In the genomic region with DNA sequence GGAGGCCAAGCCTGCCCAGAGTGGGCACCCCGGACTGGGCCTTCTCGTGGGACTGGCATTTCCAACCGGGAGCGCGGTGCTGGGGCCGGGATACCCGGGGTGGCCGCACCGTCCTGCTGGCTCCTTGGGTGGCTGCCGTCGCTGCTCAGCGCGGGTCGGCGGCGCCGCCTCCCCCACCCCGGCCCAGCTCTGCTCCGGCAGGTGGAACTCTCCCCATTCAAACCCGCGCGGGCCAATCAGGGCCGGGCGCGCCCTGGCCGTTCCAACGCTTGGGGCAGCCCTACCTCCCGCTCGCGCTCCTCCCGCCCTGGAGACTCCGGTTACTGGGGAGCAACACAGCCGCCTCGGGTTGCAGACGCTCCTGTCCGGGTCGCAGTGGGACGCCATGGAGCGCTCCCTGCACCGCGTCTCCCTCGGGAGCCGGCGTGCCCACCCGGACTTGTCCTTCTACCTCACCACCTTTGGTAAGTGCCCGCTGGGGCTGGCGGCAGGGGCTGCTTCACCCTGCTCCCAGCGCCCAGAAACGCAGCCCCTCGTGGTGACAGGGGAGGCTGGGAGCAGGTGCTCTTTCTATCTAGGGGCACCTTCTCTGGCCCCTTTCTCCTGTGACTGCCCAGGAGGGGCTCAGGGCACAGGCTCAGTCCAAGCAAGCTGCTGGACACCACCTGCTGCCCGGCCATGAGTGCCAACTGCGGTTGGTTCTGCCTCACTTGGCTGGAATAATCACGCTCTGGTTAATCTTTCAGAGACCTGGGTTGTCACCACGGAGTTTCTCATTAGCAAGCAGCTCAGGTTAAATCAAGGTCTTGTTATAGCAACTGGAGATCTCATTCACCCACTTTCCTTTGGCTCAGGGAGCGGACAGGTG, we compare ENCODE assay signal across 1 cellular context.
TF ChIP-seq lines count a peak whose summit lies in the region.

A gene (plus strand): TSS at position 310 of the 868 bp plus-strand sequence. CDS start 76 bp downstream, at position 386.

TF ChIP-seq in HepG2, 621 proteins besides CTCF, POLR2A, EP300 and RAD21 (continued from another document and continues in another):
- TF ChIP-seq, protein P1, sequence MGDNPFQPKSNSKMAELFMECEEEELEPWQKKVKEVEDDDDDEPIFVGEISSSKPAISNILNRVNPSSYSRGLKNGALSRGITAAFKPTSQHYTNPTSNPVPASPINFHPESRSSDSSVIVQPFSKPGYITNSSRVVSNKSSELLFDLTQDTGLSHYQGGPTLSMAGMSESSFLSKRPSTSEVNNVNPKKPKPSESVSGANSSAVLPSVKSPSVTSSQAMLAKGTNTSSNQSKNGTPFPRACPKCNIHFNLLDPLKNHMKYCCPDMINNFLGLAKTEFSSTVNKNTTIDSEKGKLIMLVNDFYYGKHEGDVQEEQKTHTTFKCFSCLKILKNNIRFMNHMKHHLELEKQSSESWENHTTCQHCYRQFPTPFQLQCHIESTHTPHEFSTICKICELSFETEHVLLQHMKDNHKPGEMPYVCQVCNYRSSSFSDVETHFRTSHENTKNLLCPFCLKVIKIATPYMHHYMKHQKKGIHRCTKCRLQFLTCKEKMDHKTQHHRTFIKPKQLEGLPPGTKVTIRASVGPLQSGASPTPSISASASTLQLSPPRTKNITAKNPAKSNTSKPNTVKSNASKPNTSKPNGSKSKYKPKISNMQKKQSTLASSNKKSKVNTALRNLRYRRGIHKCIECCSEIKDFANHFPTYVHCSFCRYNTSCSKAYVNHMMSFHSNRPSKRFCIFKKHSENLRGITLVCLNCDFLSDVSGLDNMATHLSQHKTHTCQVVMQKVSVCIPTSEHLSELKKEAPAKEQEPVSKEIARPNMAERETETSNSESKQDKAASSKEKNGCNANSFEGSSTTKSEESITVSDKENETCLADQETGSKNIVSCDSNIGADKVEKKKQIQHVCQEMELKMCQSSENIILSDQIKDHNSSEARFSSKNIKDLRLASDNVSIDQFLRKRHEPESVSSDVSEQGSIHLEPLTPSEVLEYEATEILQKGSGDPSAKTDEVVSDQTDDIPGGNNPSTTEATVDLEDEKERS (CRISPR knock-in tag; IDR thresholded peaks at IDR 0.05), result no peak
- no peak for TF ChIP-seq GPN1 (CRISPR knock-in tag; IDR thresholded peaks at IDR 0.05; ENCODE audit: borderline replicate concordance)
- TF ChIP-seq, protein P2, sequence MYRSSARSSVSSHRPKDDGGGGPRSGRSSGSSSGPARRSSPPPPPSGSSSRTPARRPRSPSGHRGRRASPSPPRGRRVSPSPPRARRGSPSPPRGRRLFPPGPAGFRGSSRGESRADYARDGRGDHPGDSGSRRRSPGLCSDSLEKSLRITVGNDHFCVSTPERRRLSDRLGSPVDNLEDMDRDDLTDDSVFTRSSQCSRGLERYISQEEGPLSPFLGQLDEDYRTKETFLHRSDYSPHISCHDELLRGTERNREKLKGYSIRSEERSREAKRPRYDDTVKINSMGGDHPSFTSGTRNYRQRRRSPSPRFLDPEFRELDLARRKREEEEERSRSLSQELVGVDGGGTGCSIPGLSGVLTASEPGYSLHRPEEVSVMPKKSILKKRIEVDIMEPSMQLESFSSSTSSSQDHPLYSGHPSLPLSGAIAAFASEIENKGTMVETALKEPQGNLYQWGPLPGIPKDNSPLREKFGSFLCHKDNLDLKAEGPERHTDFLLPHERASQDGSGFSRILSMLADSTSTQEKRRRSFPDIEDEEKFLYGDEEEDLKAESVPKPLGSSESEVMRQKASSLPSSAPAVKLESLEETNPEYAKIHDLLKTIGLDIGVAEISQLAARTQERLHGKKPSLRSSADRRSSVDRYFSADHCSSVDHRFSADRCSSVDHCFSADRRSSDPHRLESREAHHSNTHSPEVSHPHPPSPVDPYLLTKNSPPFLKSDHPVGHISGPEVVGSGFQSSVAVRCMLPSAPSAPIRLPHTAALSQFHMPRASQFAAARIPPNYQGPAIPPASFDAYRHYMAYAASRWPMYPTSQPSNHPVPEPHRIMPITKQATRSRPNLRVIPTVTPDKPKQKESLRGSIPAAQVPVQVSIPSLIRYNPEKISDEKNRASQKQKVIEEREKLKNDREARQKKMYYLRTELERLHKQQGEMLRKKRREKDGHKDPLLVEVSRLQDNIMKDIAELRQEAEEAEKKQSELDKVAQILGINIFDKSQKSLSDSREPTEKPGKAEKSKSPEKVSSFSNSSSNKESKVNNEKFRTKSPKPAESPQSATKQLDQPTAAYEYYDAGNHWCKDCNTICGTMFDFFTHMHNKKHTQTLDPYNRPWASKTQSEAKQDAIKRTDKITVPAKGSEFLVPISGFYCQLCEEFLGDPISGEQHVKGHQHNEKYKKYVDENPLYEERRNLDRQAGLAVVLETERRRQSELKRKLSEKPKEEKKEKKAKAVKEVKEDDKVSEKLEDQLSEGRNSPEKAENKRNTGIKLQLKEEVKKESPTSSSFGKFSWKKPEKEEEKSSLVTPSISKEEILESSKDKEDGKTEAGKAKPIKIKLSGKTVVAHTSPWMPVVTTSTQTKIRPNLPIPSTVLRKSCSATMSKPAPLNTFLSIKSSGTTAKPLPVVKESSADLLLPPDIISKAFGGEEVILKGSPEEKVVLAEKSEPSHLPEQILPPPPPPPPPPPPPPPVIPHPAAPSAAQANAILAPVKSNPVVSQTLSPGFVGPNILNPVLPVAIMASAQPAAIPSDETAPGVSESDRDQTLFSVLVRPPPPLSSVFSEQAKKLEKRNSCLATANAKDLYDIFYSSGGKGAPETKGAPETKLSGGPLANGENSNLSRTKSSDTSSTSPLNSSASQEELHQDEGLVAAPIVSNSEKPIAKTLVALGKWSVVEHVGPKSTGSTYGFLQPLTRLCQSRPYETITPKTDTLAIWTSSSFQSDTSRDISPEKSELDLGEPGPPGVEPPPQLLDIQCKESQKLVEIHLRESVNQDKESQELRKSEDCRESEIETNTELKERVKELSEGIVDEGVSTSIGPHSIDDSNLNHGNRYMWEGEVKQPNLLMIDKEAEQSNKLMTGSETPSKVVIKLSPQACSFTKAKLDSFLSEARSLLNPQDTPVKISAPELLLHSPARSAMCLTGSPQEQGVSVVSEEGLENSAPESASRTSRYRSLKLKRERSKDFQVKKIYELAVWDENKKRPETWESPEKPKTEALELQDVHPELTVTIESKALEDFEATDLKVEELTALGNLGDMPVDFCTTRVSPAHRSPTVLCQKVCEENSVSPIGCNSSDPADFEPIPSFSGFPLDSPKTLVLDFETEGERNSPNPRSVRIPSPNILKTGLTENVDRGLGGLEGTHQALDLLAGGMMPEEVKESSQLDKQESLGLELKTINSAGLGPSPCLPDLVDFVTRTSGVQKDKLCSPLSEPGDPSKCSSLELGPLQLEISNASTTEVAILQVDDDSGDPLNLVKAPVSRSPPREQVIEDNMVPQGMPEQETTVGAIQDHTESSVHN (CRISPR knock-in tag; IDR thresholded peaks at IDR 0.05), result no peak
- TF ChIP-seq, protein P3, sequence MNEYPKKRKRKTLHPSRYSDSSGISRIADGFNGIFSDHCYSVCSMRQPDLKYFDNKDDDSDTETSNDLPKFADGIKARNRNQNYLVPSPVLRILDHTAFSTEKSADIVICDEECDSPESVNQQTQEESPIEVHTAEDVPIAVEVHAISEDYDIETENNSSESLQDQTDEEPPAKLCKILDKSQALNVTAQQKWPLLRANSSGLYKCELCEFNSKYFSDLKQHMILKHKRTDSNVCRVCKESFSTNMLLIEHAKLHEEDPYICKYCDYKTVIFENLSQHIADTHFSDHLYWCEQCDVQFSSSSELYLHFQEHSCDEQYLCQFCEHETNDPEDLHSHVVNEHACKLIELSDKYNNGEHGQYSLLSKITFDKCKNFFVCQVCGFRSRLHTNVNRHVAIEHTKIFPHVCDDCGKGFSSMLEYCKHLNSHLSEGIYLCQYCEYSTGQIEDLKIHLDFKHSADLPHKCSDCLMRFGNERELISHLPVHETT (CRISPR knock-in tag; conservative IDR thresholded peaks at IDR 0.05), result no peak
- TF ChIP-seq SALL1 (CRISPR knock-in tag; IDR thresholded peaks at IDR 0.05), result no peak
- TF ChIP-seq YY1 (IDR thresholded peaks at IDR 0.05; ENCODE audit: insufficient read depth, insufficient replicate concordance, low read depth, low read length), result peak; percentile 56
- TF ChIP-seq, protein P4, sequence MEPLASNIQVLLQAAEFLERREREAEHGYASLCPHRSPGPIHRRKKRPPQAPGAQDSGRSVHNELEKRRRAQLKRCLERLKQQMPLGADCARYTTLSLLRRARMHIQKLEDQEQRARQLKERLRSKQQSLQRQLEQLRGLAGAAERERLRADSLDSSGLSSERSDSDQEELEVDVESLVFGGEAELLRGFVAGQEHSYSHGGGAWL (CRISPR knock-in tag; IDR thresholded peaks at IDR 0.05), result no peak; the same call in 1 of the 2 replicates
- TF ChIP-seq, protein P5, sequence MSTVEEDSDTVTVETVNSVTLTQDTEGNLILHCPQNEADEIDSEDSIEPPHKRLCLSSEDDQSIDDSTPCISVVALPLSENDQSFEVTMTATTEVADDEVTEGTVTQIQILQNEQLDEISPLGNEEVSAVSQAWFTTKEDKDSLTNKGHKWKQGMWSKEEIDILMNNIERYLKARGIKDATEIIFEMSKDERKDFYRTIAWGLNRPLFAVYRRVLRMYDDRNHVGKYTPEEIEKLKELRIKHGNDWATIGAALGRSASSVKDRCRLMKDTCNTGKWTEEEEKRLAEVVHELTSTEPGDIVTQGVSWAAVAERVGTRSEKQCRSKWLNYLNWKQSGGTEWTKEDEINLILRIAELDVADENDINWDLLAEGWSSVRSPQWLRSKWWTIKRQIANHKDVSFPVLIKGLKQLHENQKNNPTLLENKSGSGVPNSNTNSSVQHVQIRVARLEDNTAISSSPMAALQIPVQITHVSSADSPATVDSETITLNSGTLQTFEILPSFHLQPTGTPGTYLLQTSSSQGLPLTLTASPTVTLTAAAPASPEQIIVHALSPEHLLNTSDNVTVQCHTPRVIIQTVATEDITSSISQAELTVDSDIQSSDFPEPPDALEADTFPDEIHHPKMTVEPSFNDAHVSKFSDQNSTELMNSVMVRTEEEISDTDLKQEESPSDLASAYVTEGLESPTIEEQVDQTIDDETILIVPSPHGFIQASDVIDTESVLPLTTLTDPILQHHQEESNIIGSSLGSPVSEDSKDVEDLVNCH (CRISPR knock-in tag; IDR thresholded peaks at IDR 0.05), result no peak
- TF ChIP-seq, protein P6, sequence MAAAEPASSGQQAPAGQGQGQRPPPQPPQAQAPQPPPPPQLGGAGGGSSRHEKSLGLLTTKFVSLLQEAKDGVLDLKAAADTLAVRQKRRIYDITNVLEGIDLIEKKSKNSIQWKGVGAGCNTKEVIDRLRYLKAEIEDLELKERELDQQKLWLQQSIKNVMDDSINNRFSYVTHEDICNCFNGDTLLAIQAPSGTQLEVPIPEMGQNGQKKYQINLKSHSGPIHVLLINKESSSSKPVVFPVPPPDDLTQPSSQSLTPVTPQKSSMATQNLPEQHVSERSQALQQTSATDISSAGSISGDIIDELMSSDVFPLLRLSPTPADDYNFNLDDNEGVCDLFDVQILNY (CRISPR knock-in tag; conservative IDR thresholded peaks at IDR 0.05), result peak; percentile 50; the same call in 1 of the 2 replicates
- TF ChIP-seq ZNF136 (CRISPR knock-in tag; IDR thresholded peaks at IDR 0.05; ENCODE audit: low read depth), result no peak
- TF ChIP-seq, protein P7, sequence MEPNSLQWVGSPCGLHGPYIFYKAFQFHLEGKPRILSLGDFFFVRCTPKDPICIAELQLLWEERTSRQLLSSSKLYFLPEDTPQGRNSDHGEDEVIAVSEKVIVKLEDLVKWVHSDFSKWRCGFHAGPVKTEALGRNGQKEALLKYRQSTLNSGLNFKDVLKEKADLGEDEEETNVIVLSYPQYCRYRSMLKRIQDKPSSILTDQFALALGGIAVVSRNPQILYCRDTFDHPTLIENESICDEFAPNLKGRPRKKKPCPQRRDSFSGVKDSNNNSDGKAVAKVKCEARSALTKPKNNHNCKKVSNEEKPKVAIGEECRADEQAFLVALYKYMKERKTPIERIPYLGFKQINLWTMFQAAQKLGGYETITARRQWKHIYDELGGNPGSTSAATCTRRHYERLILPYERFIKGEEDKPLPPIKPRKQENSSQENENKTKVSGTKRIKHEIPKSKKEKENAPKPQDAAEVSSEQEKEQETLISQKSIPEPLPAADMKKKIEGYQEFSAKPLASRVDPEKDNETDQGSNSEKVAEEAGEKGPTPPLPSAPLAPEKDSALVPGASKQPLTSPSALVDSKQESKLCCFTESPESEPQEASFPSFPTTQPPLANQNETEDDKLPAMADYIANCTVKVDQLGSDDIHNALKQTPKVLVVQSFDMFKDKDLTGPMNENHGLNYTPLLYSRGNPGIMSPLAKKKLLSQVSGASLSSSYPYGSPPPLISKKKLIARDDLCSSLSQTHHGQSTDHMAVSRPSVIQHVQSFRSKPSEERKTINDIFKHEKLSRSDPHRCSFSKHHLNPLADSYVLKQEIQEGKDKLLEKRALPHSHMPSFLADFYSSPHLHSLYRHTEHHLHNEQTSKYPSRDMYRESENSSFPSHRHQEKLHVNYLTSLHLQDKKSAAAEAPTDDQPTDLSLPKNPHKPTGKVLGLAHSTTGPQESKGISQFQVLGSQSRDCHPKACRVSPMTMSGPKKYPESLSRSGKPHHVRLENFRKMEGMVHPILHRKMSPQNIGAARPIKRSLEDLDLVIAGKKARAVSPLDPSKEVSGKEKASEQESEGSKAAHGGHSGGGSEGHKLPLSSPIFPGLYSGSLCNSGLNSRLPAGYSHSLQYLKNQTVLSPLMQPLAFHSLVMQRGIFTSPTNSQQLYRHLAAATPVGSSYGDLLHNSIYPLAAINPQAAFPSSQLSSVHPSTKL (CRISPR knock-in tag; IDR thresholded peaks at IDR 0.05), result peak; percentile 14; the same call in 1 of the 2 replicates
- TF ChIP-seq, protein P8, sequence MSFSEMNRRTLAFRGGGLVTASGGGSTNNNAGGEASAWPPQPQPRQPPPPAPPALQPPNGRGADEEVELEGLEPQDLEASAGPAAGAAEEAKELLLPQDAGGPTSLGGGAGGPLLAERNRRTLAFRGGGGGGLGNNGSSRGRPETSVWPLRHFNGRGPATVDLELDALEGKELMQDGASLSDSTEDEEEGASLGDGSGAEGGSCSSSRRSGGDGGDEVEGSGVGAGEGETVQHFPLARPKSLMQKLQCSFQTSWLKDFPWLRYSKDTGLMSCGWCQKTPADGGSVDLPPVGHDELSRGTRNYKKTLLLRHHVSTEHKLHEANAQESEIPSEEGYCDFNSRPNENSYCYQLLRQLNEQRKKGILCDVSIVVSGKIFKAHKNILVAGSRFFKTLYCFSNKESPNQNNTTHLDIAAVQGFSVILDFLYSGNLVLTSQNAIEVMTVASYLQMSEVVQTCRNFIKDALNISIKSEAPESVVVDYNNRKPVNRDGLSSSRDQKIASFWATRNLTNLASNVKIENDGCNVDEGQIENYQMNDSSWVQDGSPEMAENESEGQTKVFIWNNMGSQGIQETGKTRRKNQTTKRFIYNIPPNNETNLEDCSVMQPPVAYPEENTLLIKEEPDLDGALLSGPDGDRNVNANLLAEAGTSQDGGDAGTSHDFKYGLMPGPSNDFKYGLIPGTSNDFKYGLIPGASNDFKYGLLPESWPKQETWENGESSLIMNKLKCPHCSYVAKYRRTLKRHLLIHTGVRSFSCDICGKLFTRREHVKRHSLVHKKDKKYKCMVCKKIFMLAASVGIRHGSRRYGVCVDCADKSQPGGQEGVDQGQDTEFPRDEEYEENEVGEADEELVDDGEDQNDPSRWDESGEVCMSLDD (CRISPR knock-in tag; IDR thresholded peaks at IDR 0.05; ENCODE audit: borderline replicate concordance), result peak; percentile 57; the same call in 1 of the 2 replicates
- TF ChIP-seq U2AF1 (optimal IDR thresholded peaks at IDR 0.05; ENCODE audit: low read depth, low read length), result no peak
- peak; percentile 76; the same call in 1 of the 2 replicates for TF ChIP-seq ZNF724P (CRISPR knock-in tag; IDR thresholded peaks at IDR 0.05; ENCODE audit: borderline replicate concordance)
- no peak for TF ChIP-seq ZNF10 (CRISPR knock-in tag; IDR thresholded peaks at IDR 0.05; ENCODE audit: borderline replicate concordance, low read depth)
